ENCODE assay signal across 9 cellular contexts in the genomic region with DNA sequence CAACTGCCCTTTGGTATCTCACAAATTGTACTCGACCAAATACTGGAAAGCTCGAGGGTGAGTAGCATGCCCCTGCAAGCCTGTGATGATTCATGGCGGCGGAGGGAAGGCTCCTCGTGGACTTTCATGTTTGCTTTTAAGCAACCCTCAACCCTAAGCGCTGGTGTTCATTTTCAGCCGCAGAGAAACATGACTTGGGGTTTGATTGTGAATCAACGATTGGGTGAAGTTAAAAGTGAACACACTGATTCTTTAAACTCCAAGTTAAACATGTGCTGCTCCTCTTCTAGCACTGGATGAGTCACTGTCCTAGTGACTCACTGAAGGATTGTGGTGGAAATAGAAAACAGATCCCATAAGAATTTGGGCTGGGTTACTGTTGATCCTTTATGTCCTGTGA. TPM values are rescaled to one million over a fixed set of nuclear protein-coding genes. Genes with fewer than 3 reads are reported as not detected.
DNase-seq lines count a peak whose midpoint lies in the region; ATAC-seq and TF ChIP-seq lines count a peak whose summit lies in the region.
"Had no signal": no experiment of that assay in that cellular context is flagged by ENCODE, and none has a peak within 500 bp of the region (broad histone marks: within the 10 kb centered on the region; RNA-seq: fewer than 3 reads in every experiment).

No MANE protein-coding gene starts in this region.

- intact Hi-C loops in ovary (cut with DNase I) = no loop called here

- H3K36me3 ChIP-seq in ovary = no peaks in the 10 kb centered on the region

- no peak for TF ChIP-seq CTCF in ovary (IDR thresholded peaks at IDR 0.05)

- DNase-seq in GM03348 (ENCODE audit: low spot score) = peak; percentile 79
- DNase-seq in MV-4-11 (lab: John Stamatoyannopoulos, UW) = peak; percentile 79
- peak; percentile 57 for DNase-seq in dermis blood vessel endothelial cell
- peak; percentile 98 for DNase-seq in skeletal muscle cell (ENCODE audit: low read depth)
- no peak for DNase-seq in COR-L47 (lab: John Stamatoyannopoulos, UW)
- no peak for DNase-seq in ovary
- no peak for DNase-seq in NCI-H1436 (lab: John Stamatoyannopoulos, UW)

- H3K27me3 ChIP-seq in ovary = no peaks in the 10 kb centered on the region

- H3K4me3 ChIP-seq in skeletal muscle cell (ENCODE audit: low read depth, low read length) = no peak overlapping the region
- H3K4me3 ChIP-seq in ovary = no peak overlapping the region
- H3K4me3 ChIP-seq: thoracic aorta had no signal

- H3K4me1 ChIP-seq in ovary (ENCODE audit: insufficient read depth) = no peaks in the 10 kb centered on the region

- 85 to 87% (median 86%) methylated on average over 8 of the region's 8 CpGs for WGBS in ovary, 3 donors

- no peak for ATAC-seq in GM21619 (IDR thresholded peaks at IDR 0.05; ENCODE audit: unreplicated experiment)

- H3K9me3 ChIP-seq in ovary = no peaks in the 10 kb centered on the region
- H3K9me3 ChIP-seq: thoracic aorta had no signal

- no peak for TF ChIP-seq POLR2A in ovary (IDR thresholded peaks at IDR 0.05)

- no peak overlapping the region for H3K27ac ChIP-seq in ovary
- H3K27ac ChIP-seq: thoracic aorta had no signal

- TF ChIP-seq EP300 in ovary (IDR thresholded peaks at IDR 0.05) = no peak

RNA-seq across cellular contexts. Expression of a gene that starts 8.3 kb away (rescaled TPM):
- total RNA-seq in dermis blood vessel endothelial cell (25.2 and 36.3 TPM in 2 replicates), ovary (1 to 10 TPM; 1.5 to 5.3 (median 3.2) TPM)
- 1 to 10 TPM; 1.2 to 5.8 TPM for polyA plus RNA-seq in ovary

RNA-seq across cellular contexts. Expression of a gene that starts 50.5 kb away (rescaled TPM):
- total RNA-seq in dermis blood vessel endothelial cell (24.0 and 31.5 TPM in 2 replicates), ovary (10 to 100 TPM in 1 of 7 donors, 1 to 10 TPM in 6; 6.3 to 18.3 (median 7.0) TPM)
- polyA plus RNA-seq in ovary = 10 to 100 TPM in 1 of 2 donors, 1 to 10 TPM in 1; 4.3 to 15.5 TPM

Comparison
In these comparisons a context has a peak if more than half of its experiments do, and no peak if none do; other contexts are left out.
1. DNase-seq: peak in GM03348 (single experiment), MV-4-11 (single experiment), dermis blood vessel endothelial cell (single experiment) and skeletal muscle cell (single experiment); none in COR-L47 (single experiment), ovary (0 of 5) and NCI-H1436 (single experiment).